In the genomic region with DNA sequence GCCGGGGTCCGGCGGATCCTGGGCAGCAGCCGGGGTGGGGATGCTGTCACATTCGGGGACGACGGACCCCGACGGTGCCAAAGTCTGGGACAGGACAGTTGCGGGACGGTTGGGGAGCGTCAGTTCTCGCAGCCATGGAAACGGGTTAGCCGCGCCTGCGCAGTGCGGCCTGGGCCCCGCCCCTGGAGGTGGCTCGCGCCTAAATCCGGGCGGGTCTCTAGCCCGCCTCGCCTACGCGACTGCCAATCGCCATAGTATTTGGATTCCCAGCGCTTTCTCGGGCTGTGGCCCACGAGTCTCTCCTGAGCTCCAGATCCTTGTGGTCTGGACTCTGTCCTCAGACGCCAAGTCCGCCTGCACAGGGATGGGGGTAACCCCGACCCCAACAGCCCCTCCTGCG, we compare ENCODE assay signal across 9 cellular contexts. TPM values are rescaled to one million over a fixed set of nuclear protein-coding genes. Genes with fewer than 3 reads are reported as not detected.
A peak's percentile ranks its signal among the peaks of the same experiment; 100 is the strongest.
DNase-seq lines count a peak whose midpoint lies in the region; ATAC-seq and TF ChIP-seq lines count a peak whose summit lies in the region.
"Had no signal": no experiment of that assay in that cellular context is flagged by ENCODE, and none has a peak within 500 bp of the region (broad histone marks: within the 10 kb centered on the region; RNA-seq: fewer than 3 reads in every experiment).

A gene (minus strand): TSS at position 147 of the 400 bp plus-strand sequence. CDS start 153 bp downstream, outside the sequence.

- no peaks in the 10 kb centered on the region for H3K79me1 ChIP-seq in neuronal stem cell (ENCODE audit: low read depth, low read length)

- H3K4me3 ChIP-seq in GM08714 (ENCODE audit: low read length) (peak within 1 kb of the TSS; percentile 26; the same call in 1 of the 2 replicates), fibroblast of lung (replicated peaks in 1 of 4; ENCODE audit: control extremely low read depth in 1 of 4, insufficient read depth in 1 of 4, low read depth in 3 of 4, low read length in 4 of 4) (peak within 1 kb of the TSS; percentile 39 to 61 (median 50)), neuronal stem cell (ENCODE audit: low read length in 2 of 2) (peak within 1 kb of the TSS; percentile 15 to 73), thyroid gland (replicated peaks in 1 of 3) (peak within 1 kb of the TSS in 1 of 3 donors; percentile 21)
- H3K4me3 ChIP-seq: PC-9 had no signal

- peak within 1 kb of the TSS; percentile 48 for H3K27ac Mint-ChIP-seq in activated T-cell treated with anti-CD3 and anti-CD28 coated beads, Interleukin-2, amount 50 U/mL, for 72 hours

- H2AFZ ChIP-seq in fibroblast of lung (ENCODE audit: low read length) (peak within 1 kb of the TSS; percentile 77), neuronal stem cell (ENCODE audit: low read length) (peak within 1 kb of the TSS; percentile 78)
- H2AFZ ChIP-seq: PC-9 had no signal

- intact Hi-C loops in thyroid gland (cut with DNase I), result no loop called here

- no peaks in the 10 kb centered on the region for H4K20me1 ChIP-seq in fibroblast of lung (ENCODE audit: control insufficient read depth, extremely low read depth, insufficient read depth, low read length)

- no peaks in the 10 kb centered on the region for H3K27me3 Mint-ChIP-seq in activated T-cell treated with anti-CD3 and anti-CD28 coated beads, Interleukin-2, amount 50 U/mL, for 72 hours (ENCODE audit: low read depth)

- H3K23ac ChIP-seq in neuronal stem cell (ENCODE audit: low read depth, low read length, poor library complexity), result no peak within 1 kb of the TSS

- H2BK15ac ChIP-seq in neuronal stem cell (ENCODE audit: low read length), result peak within 1 kb of the TSS; percentile 15

- H2AK5ac ChIP-seq in neuronal stem cell (ENCODE audit: low read depth, low read length), result no peak within 1 kb of the TSS

- peaks cover 51% of the 10 kb centered on the region for H3K4me1 Mint-ChIP-seq in activated T-cell treated with anti-CD3 and anti-CD28 coated beads, Interleukin-2, amount 50 U/mL, for 72 hours (ENCODE audit: low read depth)

- TF ChIP-seq POLR2A in thyroid gland (IDR thresholded peaks at IDR 0.05), result no peak

- peak; percentile 11 for DNase-seq in NCI-H82 treated with DMSO at 0.1 percent for 48 hours (lab: John Stamatoyannopoulos, UW; ENCODE audit: unreplicated experiment)
- DNase-seq in activated T-cell treated with anti-CD3 and anti-CD28 coated beads, Interleukin-2, amount 50 U/mL, for 72 hours, result peak; percentile 81 to 84
- DNase-seq in fibroblast of lung (ENCODE audit: low read depth in 2 of 2), result peak in 1 of 2 donors; percentile 47
- DNase-seq in neuronal stem cell (ENCODE audit: low spot score), result peak; percentile 68
- DNase-seq in thyroid gland, result peak; percentile 61 to 64
- no peak for DNase-seq in superior temporal gyrus (ENCODE audit: extremely low spot score)

- H3K27ac ChIP-seq in fibroblast of lung (ENCODE audit: insufficient read depth, low read length), result no peak within 1 kb of the TSS
- H3K27ac ChIP-seq in neuronal stem cell (replicated peaks; ENCODE audit: low read length), result no peak within 1 kb of the TSS
- H3K27ac ChIP-seq in thyroid gland, result no peak within 1 kb of the TSS
- H3K27ac ChIP-seq: PC-9 had no signal

- peak within 1 kb of the TSS; percentile 84 for H3K18ac ChIP-seq in neuronal stem cell (ENCODE audit: low read length)

- no CpG with 5 or more reads among the region's 35 CpGs for WGBS in neuronal stem cell (ENCODE audit: extremely low coverage in 2 of 2, insufficient read length in 2 of 2, insufficient replicate concordance in 1 of 2), 2 donors
- WGBS in thyroid gland, 2 donors, result 2 to 4% methylated on average over 30 to 32 of the region's 35 CpGs

- H3K14ac ChIP-seq in neuronal stem cell (ENCODE audit: low read length), result peak within 1 kb of the TSS; percentile 73

- no peaks in the 10 kb centered on the region for H3K9me3 Mint-ChIP-seq in activated T-cell treated with anti-CD3 and anti-CD28 coated beads, Interleukin-2, amount 50 U/mL, for 72 hours

- H3K36me3 ChIP-seq in fibroblast of lung (ENCODE audit: control insufficient read depth, insufficient read depth, low read length) (no peaks in the 10 kb centered on the region), neuronal stem cell (replicated peaks in 1 of 2; ENCODE audit: control insufficient read depth in 2 of 2, insufficient read depth in 2 of 2, low read length in 2 of 2) (peaks cover 13 to 16% of the 10 kb centered on the region in 2 donors), thyroid gland (no peaks in the 10 kb centered on the region)

- no peak within 1 kb of the TSS for H4K8ac ChIP-seq in neuronal stem cell (ENCODE audit: low read depth, low read length)

- H3K4ac ChIP-seq in neuronal stem cell (ENCODE audit: low read length), result no peak within 1 kb of the TSS

- H3K9ac ChIP-seq in fibroblast of lung (ENCODE audit: insufficient read depth, low read length) (peak within 1 kb of the TSS; percentile 41), neuronal stem cell (ENCODE audit: low read depth, low read length, poor library complexity) (no peak within 1 kb of the TSS)

- TF ChIP-seq CTCF in fibroblast of lung (conservative IDR thresholded peaks at IDR 0.05 in 1 of 2, IDR thresholded peaks at IDR 0.05 in 1 of 2; ENCODE audit: low read depth in 1 of 2, low read length in 2 of 2) (no peak), thyroid gland (IDR thresholded peaks at IDR 0.05) (no peak)

- H3K4me3 Mint-ChIP-seq in activated T-cell treated with anti-CD3 and anti-CD28 coated beads, Interleukin-2, amount 50 U/mL, for 72 hours, result peak within 1 kb of the TSS; percentile 79 to 87

- H2BK120ac ChIP-seq in neuronal stem cell (ENCODE audit: low read depth, low read length), result no peak within 1 kb of the TSS

- H2BK5ac ChIP-seq in neuronal stem cell (ENCODE audit: low read length), result peak within 1 kb of the TSS; percentile 21

- H3K79me2 ChIP-seq in fibroblast of lung (ENCODE audit: control insufficient read depth, insufficient read depth, low read length), result peaks cover 6% of the 10 kb centered on the region

- no peaks in the 10 kb centered on the region for H3K9me3 ChIP-seq in fibroblast of lung (ENCODE audit: control insufficient read depth, insufficient read depth, low read depth, low read length)
- H3K9me3 ChIP-seq in neuronal stem cell (replicated peaks in 1 of 2; ENCODE audit: control insufficient read depth in 2 of 2, insufficient read depth in 1 of 2, low read depth in 1 of 2, low read length in 2 of 2), result no peaks in the 10 kb centered on the region
- H3K9me3 ChIP-seq in thyroid gland, result no peaks in the 10 kb centered on the region

- H3K27me3 ChIP-seq in fibroblast of lung (ENCODE audit: control insufficient read depth, insufficient read depth, low read length), result no peaks in the 10 kb centered on the region
- peaks cover 6 to 54% (median 34%) of the 10 kb centered on the region in 3 experiments for H3K27me3 ChIP-seq in neuronal stem cell (ENCODE audit: control insufficient read depth in 3 of 3, insufficient read depth in 3 of 3, low read depth in 1 of 3, low read length in 3 of 3)
- no peaks in the 10 kb centered on the region for H3K27me3 ChIP-seq in thyroid gland

- no peak within 1 kb of the TSS for H2BK12ac ChIP-seq in neuronal stem cell (ENCODE audit: low read length)

- no peak within 1 kb of the TSS for H4K91ac ChIP-seq in neuronal stem cell (ENCODE audit: low read depth, low read length, poor library complexity)

- peak within 1 kb of the TSS; percentile 84 for H3K4me2 ChIP-seq in fibroblast of lung (ENCODE audit: extremely low read depth, insufficient read depth, low read length)
- peak within 1 kb of the TSS; percentile 96 for H3K4me2 ChIP-seq in neuronal stem cell (ENCODE audit: insufficient read depth, low read length, poor library complexity, severe bottlenecking)
- H3K4me2 ChIP-seq: PC-9 had no signal

- peaks cover 0 to 7% of the 10 kb centered on the region in 2 donors for H3K36me3 Mint-ChIP-seq in activated T-cell treated with anti-CD3 and anti-CD28 coated beads, Interleukin-2, amount 50 U/mL, for 72 hours (ENCODE audit: insufficient read depth in 2 of 2)

- H3K4me1 ChIP-seq in fibroblast of lung (ENCODE audit: control insufficient read depth, extremely low read depth, insufficient read depth, low read length), result peaks cover 7% of the 10 kb centered on the region
- H3K4me1 ChIP-seq in neuronal stem cell (ENCODE audit: control insufficient read depth in 2 of 2, insufficient read depth in 1 of 2, low read depth in 1 of 2, low read length in 2 of 2), result peaks cover 7 to 11% of the 10 kb centered on the region in 2 donors
- H3K4me1 ChIP-seq in thyroid gland, result peaks cover 20 to 34% of the 10 kb centered on the region in 2 donors

- peak; percentile 28 to 43 for ATAC-seq in activated T-cell treated with anti-CD3 and anti-CD28 coated beads, Interleukin-2, amount 50 U/mL, for 72 hours (replicated peaks in 1 of 2)
- ATAC-seq in GM19463 (IDR thresholded peaks at IDR 0.05; ENCODE audit: unreplicated experiment), result no peak

RNA-seq across cellular contexts. Expression of the gene that starts here (rescaled TPM):
- total RNA-seq in activated T-cell treated with anti-CD3 and anti-CD28 coated beads, Interleukin-2, amount 50 U/mL, for 72 hours, result 1 to 10 TPM; 1.2 TPM
- 0.26 and 0.83 TPM in 2 replicates for total RNA-seq in fibroblast of lung
- polyA plus RNA-seq in fibroblast of lung, result 0.32 and 0.93 TPM in 2 replicates
- polyA plus RNA-seq in fibroblast of lung (2012), result 0.99 and 2.0 TPM in 2 replicates
- 5.9 TPM in 1 of 2 replicates, not detected in the other for polyA minus RNA-seq in fibroblast of lung (ENCODE audit: low replicate concordance)
- 2.0 TPM for polyA plus RNA-seq in neuronal stem cell (2013, experiment 1 of 2)
- 1.6 TPM for polyA plus RNA-seq in neuronal stem cell (2013, experiment 2 of 2)
- total RNA-seq in thyroid gland, result 1 to 10 TPM; 3.6 to 8.1 (median 4.4) TPM
